In genomic region chr12:128418944-128419343, GRCh38 we compare ENCODE assay signal across 14 cellular contexts.
DNase-seq lines count a peak whose midpoint lies in the region; ATAC-seq and TF ChIP-seq lines count a peak whose summit lies in the region.
"Had no signal": no experiment of that assay in that cellular context is flagged by ENCODE, and none has a peak within 500 bp of the region (broad histone marks: within the 10 kb centered on the region; RNA-seq: fewer than 3 reads in every experiment).

No MANE protein-coding gene starts in this region.

- ATAC-seq in Right ventricle myocardium superior (ENCODE audit: poor library complexity) (peak; percentile 53), left ventricle myocardium superior (peak; percentile 57)

- intact Hi-C loops in Right ventricle myocardium superior (cut with DNase I) (no loop called here), left ventricle myocardium inferior (cut with micrococcal nuclease) (no loop called here), left ventricle myocardium superior (cut with micrococcal nuclease) (no loop called here)

- DNase-seq in Right ventricle myocardium superior (no peak), left ventricle myocardium inferior (no peak), fibroblast of pulmonary artery (ENCODE audit: low read depth) (peak; percentile 10), left ventricle myocardium superior (no peak), kidney glomerular epithelial cell (lab: John Stamatoyannopoulos, UW) (no peak), inferior parietal cortex (ENCODE audit: extremely low spot score) (no peak)
- DNase-seq: ACHN; BE2C; CD4-positive, alpha-beta memory T cell; DMS153; DMS79; GDM1; GM23248 had no signal

- H3K27ac ChIP-seq in left ventricle myocardium inferior (replicated peaks): no peak overlapping the region
- H3K27ac ChIP-seq: GM23248 had no signal

- no peaks in the 10 kb centered on the region for H3K9me3 ChIP-seq in left ventricle myocardium inferior (replicated peaks)
- H3K9me3 ChIP-seq: BE2C, HAP-1 had no signal

- H3K4me3 ChIP-seq in left ventricle myocardium inferior (no peak overlapping the region), fibroblast of pulmonary artery (replicated peaks; ENCODE audit: low read depth, low read length) (no peak overlapping the region)
- H3K4me3 ChIP-seq: GM23248, HAP-1 had no signal

- TF ChIP-seq CTCF in left ventricle myocardium inferior (IDR thresholded peaks at IDR 0.05; ENCODE audit: borderline replicate concordance) (no peak), fibroblast of pulmonary artery (IDR thresholded peaks at IDR 0.05; ENCODE audit: low read length, missing control alignments) (no peak)

- no peaks in the 10 kb centered on the region for H3K4me1 ChIP-seq in left ventricle myocardium inferior
- H3K4me1 ChIP-seq: BE2C, HAP-1 had no signal

- H3K36me3 ChIP-seq in left ventricle myocardium inferior: no peaks in the 10 kb centered on the region
- H3K36me3 ChIP-seq: BE2C, HAP-1 had no signal

- H3K27me3 ChIP-seq in left ventricle myocardium inferior (ENCODE audit: low read depth): peaks cover 20% of the 10 kb centered on the region
- H3K27me3 ChIP-seq: BE2C had no signal
